Comparison of ENCODE assay signal across 8 cellular contexts in genomic region chr11:96342971-96343711, GRCh38. TPM values are rescaled to one million over a fixed set of nuclear protein-coding genes. Genes with fewer than 3 reads are reported as not detected.
DNase-seq lines count a peak whose midpoint lies in the region; ATAC-seq, FAIRE-seq and TF ChIP-seq lines count a peak whose summit lies in the region.

Gene MAML2 (minus strand): TSS chr11:96343195. CDS start chr11:96341895, 1,300 bp downstream.

- 8% methylated on average over 31 of the region's 31 CpGs for WGBS in prostate gland

- peaks cover 3% of the 10 kb centered on the region for H3K36me3 Mint-ChIP-seq in T-helper 1 cell treated with Interleukin-12 subunit alpha and Interleukin-12 subunit beta and Interleukin-4 antibody, amounts not matched to agents 30 μg/mL and 1 μg/mL, for 36 hours (ENCODE audit: low read depth)

- no peaks in the 10 kb centered on the region for H3K9me3 Mint-ChIP-seq in T-helper 1 cell treated with Interleukin-12 subunit alpha and Interleukin-12 subunit beta and Interleukin-4 antibody, amounts not matched to agents 30 μg/mL and 1 μg/mL, for 36 hours

- H3K27me3 ChIP-seq in prostate gland (replicated peaks; ENCODE audit: insufficient read depth): no peaks in the 10 kb centered on the region

- H3K27me3 Mint-ChIP-seq in T-helper 1 cell treated with Interleukin-12 subunit alpha and Interleukin-12 subunit beta and Interleukin-4 antibody, amounts not matched to agents 30 μg/mL and 1 μg/mL, for 36 hours (ENCODE audit: low read depth): no peaks in the 10 kb centered on the region

- no peaks in the 10 kb centered on the region for H3K36me3 ChIP-seq in prostate gland

- H3K4me3 ChIP-seq in prostate gland: peak within 1 kb of the TSS; percentile 60 to 62

- peak within 1 kb of the TSS; percentile 87 for H3K27ac Mint-ChIP-seq in T-helper 1 cell treated with Interleukin-12 subunit alpha and Interleukin-12 subunit beta and Interleukin-4 antibody, amounts not matched to agents 30 μg/mL and 1 μg/mL, for 36 hours

- H3K9me3 ChIP-seq in prostate gland: no peaks in the 10 kb centered on the region

- peaks cover 41% of the 10 kb centered on the region for H3K4me1 Mint-ChIP-seq in T-helper 1 cell treated with Interleukin-12 subunit alpha and Interleukin-12 subunit beta and Interleukin-4 antibody, amounts not matched to agents 30 μg/mL and 1 μg/mL, for 36 hours (ENCODE audit: low read depth)

- FAIRE-seq in GM12891 (lab: Jason Lieb, UNC): peak; percentile 79

- intact Hi-C loops in left ventricle myocardium superior (cut with micrococcal nuclease) (loop anchor here (5.0 kb wide), 1 partner anchor 506 kb away; no protein-coding TSS in a partner anchor), prostate gland (cut with DNase I) (loop anchor here (2.0 to 5.0 kb wide), 4 partner anchors 116 to 496 kb away; no protein-coding TSS in a partner anchor)

- TF ChIP-seq CTCF in prostate gland (IDR thresholded peaks at IDR 0.05): peak; percentile 88 to 97 (median 92)

- ATAC-seq in HG02852 (IDR thresholded peaks at IDR 0.05; ENCODE audit: unreplicated experiment) (peak; percentile 79), left ventricle myocardium superior (peak; percentile 92)

- DNase-seq in GM12891 (ENCODE audit: insufficient read length, low spot score) (peak; percentile 54), NCI-H1436 treated with DMSO at 0.1 percent for 48 hours (lab: John Stamatoyannopoulos, UW) (peak; percentile 56), amygdala (lab: John Stamatoyannopoulos, UW) (peak; percentile 45 to 95 (median 90)), left ventricle myocardium superior (peak; percentile 92), prostate gland (ENCODE audit: low spot score) (peak; percentile 95), ureter (ENCODE audit: low spot score) (peak; percentile 96)

- peaks cover 10% of the 10 kb centered on the region for H3K4me1 ChIP-seq in prostate gland (replicated peaks)

- TF ChIP-seq POLR2A in GM12891 (IDR thresholded peaks at IDR 0.05; ENCODE audit: low read depth, low read length) (no peak), prostate gland (IDR thresholded peaks at IDR 0.05) (no peak)

- peak within 1 kb of the TSS; percentile 97 for H3K4me3 Mint-ChIP-seq in T-helper 1 cell treated with Interleukin-12 subunit alpha and Interleukin-12 subunit beta and Interleukin-4 antibody, amounts not matched to agents 30 μg/mL and 1 μg/mL, for 36 hours

- peak within 1 kb of the TSS; percentile 80 to 85 for H3K27ac ChIP-seq in prostate gland

TF ChIP-seq in GM12891, 5 proteins besides CTCF, POLR2A, EP300 and RAD21:
- TF ChIP-seq POU2F2 (IDR thresholded peaks at IDR 0.05; ENCODE audit: low read depth, low read length) (peak; percentile 76; the same call in 1 of the 2 replicates), PAX5 (IDR thresholded peaks at IDR 0.05; ENCODE audit: insufficient read depth, low read length, severe bottlenecking) (peak; percentile 64), SPI1 (IDR thresholded peaks at IDR 0.05; ENCODE audit: low read depth, low read length) (peak; percentile 46; the same call in 1 of the 2 replicates), POLR2AphosphoS5 (IDR thresholded peaks at IDR 0.05; ENCODE audit: low read depth, low read length) (no peak), TAF1 (IDR thresholded peaks at IDR 0.05; ENCODE audit: low read depth, low read length) (no peak)
TF ChIP-seq in GM12891: peak in this region for 3.

RNA-seq across cellular contexts. Expression of gene MAML2, which starts in this region (rescaled TPM):
- polyA plus RNA-seq in GM12891 (2012; ENCODE audit: low read depth, missing spikeins): 4.5 TPM
- total RNA-seq in left ventricle myocardium superior: 4.1 TPM
- 10 to 100 TPM; 28.9 to 30.4 TPM for total RNA-seq in prostate gland
- 35.8 TPM for total RNA-seq in ureter

Comparison
In these comparisons a context has a peak if more than half of its experiments do, and no peak if none do; other contexts are left out.
1. Peak in every context shown above with its lines: DNase-seq, ATAC-seq, H3K4me3 ChIP-seq and H3K27ac ChIP-seq.